Comparison of ENCODE assay signal across 19 cellular contexts in the genomic region with DNA sequence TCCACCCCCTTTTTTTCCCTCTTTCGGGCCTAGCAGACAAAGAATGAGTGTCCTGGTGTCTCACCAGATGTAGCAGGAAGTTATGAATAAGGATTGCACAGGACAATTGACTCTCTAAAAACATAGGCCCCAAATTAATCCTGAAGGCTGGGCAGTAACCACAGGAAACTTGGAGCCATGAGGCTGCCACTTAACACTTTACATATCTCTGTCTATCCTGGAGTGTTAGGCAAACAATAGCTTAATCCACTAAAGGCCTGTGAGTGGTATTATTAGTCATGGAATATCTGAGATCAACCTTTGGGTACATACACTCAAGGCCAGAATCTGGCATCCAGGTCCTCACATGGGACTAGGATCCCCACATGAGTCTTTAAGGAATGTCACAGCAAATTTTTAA.
DNase-seq lines count a peak whose midpoint lies in the region; ATAC-seq and TF ChIP-seq lines count a peak whose summit lies in the region.
"Had no signal": no experiment of that assay in that cellular context is flagged by ENCODE, and none has a peak within 500 bp of the region (broad histone marks: within the 10 kb centered on the region; RNA-seq: fewer than 3 reads in every experiment).

No MANE protein-coding gene starts in this region.

- no peak for TF ChIP-seq CTCF in WERI-Rb-1 (IDR thresholded peaks at IDR 0.05; ENCODE audit: low read depth, low read length)

- H4K12ac ChIP-seq in trophoblast cell (ENCODE audit: low read depth, low read length): no peak overlapping the region

- H3K9ac ChIP-seq in trophoblast cell (ENCODE audit: low read length): no peak overlapping the region

- peak overlapping the region; percentile 30 for H4K91ac ChIP-seq in trophoblast cell (ENCODE audit: low read depth, low read length)

- H3K27me3 ChIP-seq in WERI-Rb-1 (ENCODE audit: insufficient read depth, low read depth, severe bottlenecking): no peaks in the 10 kb centered on the region
- H3K27me3 ChIP-seq in trophoblast cell (ENCODE audit: insufficient read depth, low read length): no peaks in the 10 kb centered on the region
- H3K27me3 ChIP-seq: BE2C had no signal

- no peak overlapping the region for H2BK12ac ChIP-seq in trophoblast cell (ENCODE audit: low read length)

- H4K8ac ChIP-seq in trophoblast cell (ENCODE audit: low read depth, low read length): no peak overlapping the region

- H2AFZ ChIP-seq in trophoblast cell (ENCODE audit: insufficient read depth, low read length, poor library complexity): no peak overlapping the region

- no CpG with 5 or more reads among the region's 1 CpG for WGBS in trophoblast cell (ENCODE audit: extremely low coverage, insufficient coverage, insufficient read length)

- ATAC-seq in GM21528 (IDR thresholded peaks at IDR 0.05; ENCODE audit: low FRiP score, unreplicated experiment): no peak
- ATAC-seq: sciatic nerve, WTC11 had no signal

- H3K4me1 ChIP-seq in trophoblast cell (ENCODE audit: control insufficient read depth in 1 of 2, insufficient read depth in 2 of 2, low read length in 2 of 2): peaks cover 6 to 13% of the 10 kb centered on the region in 2 experiments

- DNase-seq in NCI-H1417 (lab: John Stamatoyannopoulos, UW) (peak; percentile 8 to 80 (median 69)), NCI-H1417 treated with DMSO at 0.1 percent for 48 hours (lab: John Stamatoyannopoulos, UW) (no peak), NCI-H1092 treated with DMSO at 0.1 percent for 48 hours (lab: John Stamatoyannopoulos, UW) (peak; percentile 66), WERI-Rb-1 (no peak), trophoblast cell (no peak), HuH-7 (ENCODE audit: low spot score) (no peak), AG08396 (ENCODE audit: low spot score) (no peak)
- DNase-seq: activated CD4-positive, alpha-beta T cell treated with anti-CD3 and anti-CD28 coated beads, Interleukin-2, amount 50 U/mL, for 1 hour; activated naive CD4-positive, alpha-beta T cell treated with anti-CD3 and anti-CD28 coated beads, Interleukin-2, amount 50 U/mL, for 16 hours; amygdala; BE2C; H9; Karpas-422; NCI-H2029 treated with DMSO at 0.1 percent for 48 hours; NCI-H526 treated with DMSO at 0.1 percent for 48 hours had no signal

- H3K9me3 ChIP-seq in WERI-Rb-1 (ENCODE audit: severe bottlenecking): no peaks in the 10 kb centered on the region
- no peaks in the 10 kb centered on the region for H3K9me3 ChIP-seq in trophoblast cell (ENCODE audit: insufficient read depth, low read depth, low read length)
- H3K9me3 ChIP-seq: BE2C had no signal

- no peak overlapping the region for H3K23ac ChIP-seq in trophoblast cell (ENCODE audit: low read length)

- H3K27ac ChIP-seq in WERI-Rb-1 (peak overlapping the region; percentile 59), trophoblast cell (ENCODE audit: low read depth, low read length) (peak overlapping the region; percentile 18)
- H3K27ac ChIP-seq: coronary artery had no signal

- H3K36me3 ChIP-seq in WERI-Rb-1 (no peaks in the 10 kb centered on the region), trophoblast cell (ENCODE audit: control insufficient read depth in 1 of 2, insufficient read depth in 2 of 2, low read length in 2 of 2) (no peaks in the 10 kb centered on the region)
- H3K36me3 ChIP-seq: BE2C had no signal

- no peak overlapping the region for H2AK5ac ChIP-seq in trophoblast cell (ENCODE audit: low read length)

- H3K79me1 ChIP-seq in trophoblast cell (ENCODE audit: low read length): peaks cover 2% of the 10 kb centered on the region

- H3K4me3 ChIP-seq in WERI-Rb-1 (ENCODE audit: low read depth, low read length) (no peak overlapping the region), trophoblast cell (ENCODE audit: low read depth, low read length) (no peak overlapping the region)
- H3K4me3 ChIP-seq: coronary artery had no signal

- no peaks in the 10 kb centered on the region for H3K79me2 ChIP-seq in trophoblast cell (ENCODE audit: control insufficient read depth, insufficient read depth, low read length, poor library complexity)

- H2BK5ac ChIP-seq in trophoblast cell (ENCODE audit: low read depth, low read length, poor library complexity): no peak overlapping the region

- H2BK120ac ChIP-seq in trophoblast cell (ENCODE audit: insufficient read depth, low read length, poor library complexity): no peak overlapping the region

- no peak overlapping the region for H3K4me2 ChIP-seq in trophoblast cell (ENCODE audit: low read length)

- no peak overlapping the region for H3K4ac ChIP-seq in trophoblast cell (ENCODE audit: low read depth, low read length)

- no peak overlapping the region for H3K18ac ChIP-seq in trophoblast cell (ENCODE audit: low read length)

- H3K14ac ChIP-seq in trophoblast cell (ENCODE audit: low read length): no peak overlapping the region

Comparison
In these comparisons a context has a peak if more than half of its experiments do, and no peak if none do; other contexts are left out.
1. DNase-seq: peak in NCI-H1417 (3 of 3) and NCI-H1092 treated with DMSO at 0.1 percent for 48 hours (single experiment); none in NCI-H1417 treated with DMSO at 0.1 percent for 48 hours (single experiment), WERI-Rb-1 (single experiment), trophoblast cell (0 of 2), HuH-7 (single experiment) and AG08396 (single experiment).